ENCODE assay signal across 15 cellular contexts in the genomic region with DNA sequence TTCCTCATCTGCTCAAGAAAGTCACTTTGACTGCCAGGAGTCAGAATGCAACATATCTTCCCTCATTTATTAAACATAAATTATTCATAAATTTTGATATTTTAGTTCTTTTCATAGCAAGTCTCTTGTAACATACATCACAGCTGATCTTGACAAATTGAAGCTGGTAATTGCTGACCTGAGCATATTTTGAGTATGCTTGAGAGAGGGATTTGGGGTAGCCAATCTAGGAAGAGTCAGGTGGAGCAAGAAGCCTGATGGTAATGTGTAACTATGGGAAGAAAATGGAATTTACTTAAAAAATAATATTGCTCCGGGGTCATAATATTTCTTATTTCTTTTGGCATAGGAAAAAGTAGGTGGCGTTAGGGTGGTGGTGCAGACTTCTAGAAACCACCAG. TPM values are rescaled to one million over a fixed set of nuclear protein-coding genes. Genes with fewer than 3 reads are reported as not detected.
DNase-seq lines count a peak whose midpoint lies in the region; ATAC-seq, FAIRE-seq and TF ChIP-seq lines count a peak whose summit lies in the region.
"Had no signal": no experiment of that assay in that cellular context is flagged by ENCODE, and none has a peak within 500 bp of the region (broad histone marks: within the 10 kb centered on the region; RNA-seq: fewer than 3 reads in every experiment).

No MANE protein-coding gene starts in this region.

- peak overlapping the region; percentile 26; the same call in 1 of the 2 replicates for H2BK120ac ChIP-seq in IMR-90 (ENCODE audit: low read depth, low read length)
- no peak overlapping the region for H2BK120ac ChIP-seq in H1 (replicated peaks; ENCODE audit: low read depth, low read length)

- H4K5ac ChIP-seq in IMR-90 (ENCODE audit: low read depth, low read length) (peak overlapping the region; percentile 54; the same call in 1 of the 2 replicates), H1 (ENCODE audit: insufficient read length, low read depth, low read length) (no peak overlapping the region)

- no peaks in the 10 kb centered on the region for H3K23me2 ChIP-seq in H1 (ENCODE audit: low read depth, low read length)

- intact Hi-C loops in IMR-90 (cut with micrococcal nuclease): no loop called here
- intact Hi-C loops in transverse colon (cut with DNase I; ENCODE audit: low total_unique reads): no loop called here
- intact Hi-C loops in PC-9 (cut with micrococcal nuclease; ENCODE audit: unreplicated experiment): no loop called here

- no peak overlapping the region for H3K4me2 ChIP-seq in IMR-90 (ENCODE audit: low read depth, low read length)
- no peak overlapping the region for H3K4me2 ChIP-seq in H1 (ENCODE audit: insufficient read depth in 1 of 2, low read depth in 2 of 2, low read length in 2 of 2)
- H3K4me2 ChIP-seq in PC-9: no peak overlapping the region

- H3K18ac ChIP-seq in IMR-90 (ENCODE audit: low read depth, low read length) (peak overlapping the region; percentile 57; the same call in 1 of the 2 replicates), H1 (ENCODE audit: extremely low read depth, low read length) (no peak overlapping the region)

- no peaks in the 10 kb centered on the region for H3K79me2 ChIP-seq in H1 (ENCODE audit: control insufficient read depth in 1 of 2, insufficient read depth in 2 of 2, low read length in 2 of 2)
- H3K79me2 ChIP-seq in PC-9 (ENCODE audit: low read depth): no peaks in the 10 kb centered on the region

- peak overlapping the region; percentile 28; the same call in 1 of the 2 replicates for H3K4ac ChIP-seq in IMR-90 (ENCODE audit: low read depth, low read length)
- no peak overlapping the region for H3K4ac ChIP-seq in H1 (replicated peaks; ENCODE audit: insufficient read length, low read depth, low read length)

- no peak for ATAC-seq in IMR-90 (ENCODE audit: low read depth)

- H3K23ac ChIP-seq in IMR-90 (ENCODE audit: low read depth, low read length) (0 out of 2 replicates have a peak overlapping the region, but pooled peaks have one; percentile 3), H1 (ENCODE audit: insufficient read length) (no peak overlapping the region)

- H3K9ac ChIP-seq in IMR-90 (ENCODE audit: low read depth, low read length): no peak overlapping the region
- no peak overlapping the region for H3K9ac ChIP-seq in H1 (replicated peaks in 1 of 4; ENCODE audit: extremely low read depth in 1 of 4, low read depth in 3 of 4, low read length in 3 of 4)
- H3K9ac ChIP-seq in rectal smooth muscle tissue (ENCODE audit: low read length): no peak overlapping the region

- no peak for FAIRE-seq in H1 (lab: Jason Lieb, UNC)

- DNase-seq in IMR-90 (no peak), H1 (ENCODE audit: low read depth in 1 of 2, low spot score in 2 of 2) (no peak), transverse colon (no peak), activated gamma-delta T cell (lab: John Stamatoyannopoulos, UW) (no peak), PC-9 (no peak), COLO668 (lab: John Stamatoyannopoulos, UW; ENCODE audit: unreplicated experiment) (no peak), SW480 (ENCODE audit: low spot score) (no peak)
- DNase-seq: Calu3; CD4-positive, CD25-positive, alpha-beta regulatory T cell; DMS79; NCI-H1417; NCI-H187 treated with DMSO at 0.1 percent for 48 hours; NCI-H446 treated with DMSO at 0.1 percent for 48 hours had no signal

- TF ChIP-seq RAD21 in IMR-90 (IDR thresholded peaks at IDR 0.05; ENCODE audit: low read length) (no peak), H1 (IDR thresholded peaks at IDR 0.05 in 1 of 2, conservative IDR thresholded peaks at IDR 0.05 in 1 of 2; ENCODE audit: low read depth in 2 of 2, low read length in 2 of 2) (no peak)

- TF ChIP-seq POLR2A in IMR-90 (IDR thresholded peaks at IDR 0.05; ENCODE audit: low read depth, low read length) (no peak), H1 (IDR thresholded peaks at IDR 0.05; ENCODE audit: control extremely low read depth in 1 of 2, low read depth in 2 of 2, low read length in 2 of 2) (no peak), transverse colon (IDR thresholded peaks at IDR 0.05) (no peak)

- H2AFZ ChIP-seq in IMR-90 (replicated peaks; ENCODE audit: low read length, poor library complexity) (no peak overlapping the region), H1 (ENCODE audit: low read length) (no peak overlapping the region), PC-9 (no peak overlapping the region)

- H3K79me1 ChIP-seq in IMR-90 (ENCODE audit: low read depth in 1 of 2, low read length in 2 of 2) (peaks cover 30 to 64% of the 10 kb centered on the region in 2 experiments), H1 (ENCODE audit: low read depth, low read length) (no peaks in the 10 kb centered on the region)

- peaks cover 13% of the 10 kb centered on the region for H3K9me1 ChIP-seq in IMR-90 (ENCODE audit: insufficient read depth, low read length)

- H3K9me3 ChIP-seq in IMR-90 (ENCODE audit: control insufficient read depth, insufficient read depth, low read length): no peaks in the 10 kb centered on the region
- no peaks in the 10 kb centered on the region for H3K9me3 ChIP-seq in H1 (ENCODE audit: insufficient read depth in 2 of 2, low read depth in 1 of 2, low read length in 1 of 2)
- no peaks in the 10 kb centered on the region for H3K9me3 ChIP-seq in transverse colon
- H3K9me3 ChIP-seq in PC-9 (ENCODE audit: insufficient read depth, low read depth): no peaks in the 10 kb centered on the region; the same call in 1 of the 2 replicates
- H3K9me3 ChIP-seq: HAP-1 had no signal

- H3K9me2 ChIP-seq in PC-9 (ENCODE audit: insufficient read depth): no peaks in the 10 kb centered on the region

- no peak overlapping the region for H3K27ac ChIP-seq in IMR-90 (ENCODE audit: insufficient read depth, low read length)
- H3K27ac ChIP-seq in H1 (ENCODE audit: low read depth, low read length): no peak overlapping the region
- H3K27ac ChIP-seq in rectal smooth muscle tissue (ENCODE audit: low read depth, low read length): peak overlapping the region; percentile 11
- peak overlapping the region; percentile 54 to 89 (median 61) for H3K27ac ChIP-seq in transverse colon
- no peak overlapping the region for H3K27ac ChIP-seq in PC-9

- peaks cover 16% of the 10 kb centered on the region for H3K4me1 ChIP-seq in IMR-90 (ENCODE audit: control insufficient read depth, insufficient read depth, low read length)
- H3K4me1 ChIP-seq in H1 (replicated peaks in 1 of 4; ENCODE audit: control insufficient read depth in 3 of 4, insufficient read depth in 4 of 4, low read length in 3 of 4): no peaks in the 10 kb centered on the region
- peaks cover 46% of the 10 kb centered on the region for H3K4me1 ChIP-seq in rectal smooth muscle tissue (ENCODE audit: control insufficient read depth, insufficient read depth, low read length)
- H3K4me1 ChIP-seq in transverse colon: peaks cover 0 to 39% (median 15%) of the 10 kb centered on the region in 4 donors
- H3K4me1 ChIP-seq in PC-9 (replicated peaks; ENCODE audit: insufficient read depth): 0 out of 2 replicates have a peak, but pooled peaks cover 5% of the 10 kb centered on the region
- H3K4me1 ChIP-seq: HAP-1 had no signal

- peak overlapping the region; percentile 31; the same call in 1 of the 2 replicates for H2AK5ac ChIP-seq in IMR-90 (ENCODE audit: low read depth, low read length)
- H2AK5ac ChIP-seq in H1 (ENCODE audit: low read depth, low read length): no peak overlapping the region

- no peak overlapping the region for H3K4me3 ChIP-seq in IMR-90 (ENCODE audit: insufficient read depth, low read depth, low read length)
- H3K4me3 ChIP-seq in H1 (ENCODE audit: extremely low read depth in 1 of 4, insufficient read depth in 2 of 4, low read depth in 3 of 4, low read length in 4 of 4): no peak overlapping the region
- no peak overlapping the region for H3K4me3 ChIP-seq in rectal smooth muscle tissue (ENCODE audit: low read length)
- no peak overlapping the region for H3K4me3 ChIP-seq in transverse colon
- no peak overlapping the region for H3K4me3 ChIP-seq in PC-9
- H3K4me3 ChIP-seq: HAP-1 had no signal

- H4K91ac ChIP-seq in IMR-90 (ENCODE audit: insufficient read depth, low read depth, low read length) (no peak overlapping the region), H1 (replicated peaks; ENCODE audit: insufficient read length, low read length) (no peak overlapping the region)

- H4K8ac ChIP-seq in IMR-90 (ENCODE audit: low read depth in 2 of 2, low read length in 2 of 2) (peak overlapping the region in 1 of 2 experiments; percentile 69; a peak in 2 of 4 replicates), H1 (ENCODE audit: extremely low read depth, insufficient read depth, low read length) (no peak overlapping the region)

- CTCF ChIA-PET in IMR-90 (lab: Yijun Ruan, JAX): interaction anchor here (0.6 to 1.3 kb wide), 5 partner anchors 10 to 38 kb away, joined by 3 to 5 read pairs (median 3); a partner anchor contains a TSS
- CTCF ChIA-PET in H1 (lab: Charles Lee; ENCODE audit: partially characterized antibody): interaction anchor here (1.2 to 3.3 kb wide), 3 partner anchors 14 to 98 kb away, joined by 4 to 16 read pairs (median 4); a partner anchor contains a TSS
- CTCF ChIA-PET in PC-9 (lab: Charles Lee): no interaction called here

- H3K14ac ChIP-seq in IMR-90 (replicated peaks; ENCODE audit: low read depth, low read length): peak overlapping the region; percentile 20
- no peak overlapping the region for H3K14ac ChIP-seq in H1 (ENCODE audit: insufficient read length)

- dilution Hi-C loops in IMR-90 (cut with HindIII; ENCODE audit: low sequenced_read_pairs, unreplicated experiment): no loop called here

- no peak overlapping the region for H2AK9ac ChIP-seq in IMR-90 (replicated peaks; ENCODE audit: low read depth, low read length, poor library complexity)

- BruUV-seq in IMR-90 (replicated peaks; lab: Mats Ljungman, UMichigan) (no TSS peak), PC-9 (replicated peaks; lab: Mats Ljungman, UMichigan) (no TSS peak)

- POLR2A ChIA-PET in IMR-90 (lab: Charles Lee; ENCODE audit: unreplicated experiment): no interaction called here
- POLR2A ChIA-PET in H1 (lab: Charles Lee; ENCODE audit: partially characterized antibody): no interaction called here
- POLR2A ChIA-PET in PC-9 (lab: Charles Lee; ENCODE audit: unreplicated experiment): no interaction called here

- in situ Hi-C loops in IMR-90 (cut with MboI; ENCODE audit: low sequenced_read_pairs) (no loop called here), transverse colon (cut with MboI; ENCODE audit: low pct_ligation_motif_present in 1 of 4, low pct_unique_long_range_greater_than_20kb in 1 of 4, low sequenced_read_pairs in 3 of 4) (no loop called here)

- WGBS in IMR-90 (ENCODE audit: extremely low coverage in 2 of 2, insufficient read length in 1 of 2), 2 experiments: no CpG with 5 or more reads among the region's 2 CpGs
- 91% methylated on average over 2 of the region's 2 CpGs; no CpG with 5 or more reads in 1 of the 2 experiments for WGBS in H1 (ENCODE audit: extremely low coverage in 1 of 2, insufficient coverage in 1 of 2, insufficient read length in 1 of 2, insufficient replicate concordance in 2 of 2, low coverage in 1 of 2, low lambda C conversion rate in 2 of 2, missing lambda C conversion rate in 1 of 2), 2 experiments
- 93% methylated on average over 2 of the region's 2 CpGs for WGBS in transverse colon (ENCODE audit: low coverage in 1 of 2), 2 donors

- H4K20me1 ChIP-seq in IMR-90 (ENCODE audit: insufficient read depth, low read length): peaks cover 3% of the 10 kb centered on the region; the same call in 1 of the 2 replicates
- H4K20me1 ChIP-seq in H1 (replicated peaks in 1 of 2; ENCODE audit: control insufficient read depth in 1 of 2, insufficient read depth in 2 of 2, low read length in 2 of 2): no peaks in the 10 kb centered on the region
- no peaks in the 10 kb centered on the region for H4K20me1 ChIP-seq in PC-9 (ENCODE audit: insufficient read depth)

- peak overlapping the region; percentile 60; the same call in 1 of the 3 replicates for H2BK15ac ChIP-seq in IMR-90 (ENCODE audit: low read depth, low read length)
- no peak overlapping the region for H2BK15ac ChIP-seq in H1 (ENCODE audit: low read length)

- TF ChIP-seq EP300 in H1 (IDR thresholded peaks at IDR 0.05; ENCODE audit: borderline replicate concordance in 1 of 2, low read depth in 2 of 2, low read length in 2 of 2): no peak
- TF ChIP-seq EP300 in transverse colon (IDR thresholded peaks at IDR 0.05; ENCODE audit: low read depth): no peak

- no peaks in the 10 kb centered on the region for H3K27me3 ChIP-seq in IMR-90 (ENCODE audit: control insufficient read depth, insufficient read depth, low read length)
- H3K27me3 ChIP-seq in H1 (replicated peaks in 1 of 4; ENCODE audit: control insufficient read depth in 3 of 4, extremely low read depth in 1 of 4, insufficient read depth in 3 of 4, low read length in 3 of 4): no peaks in the 10 kb centered on the region
- no peaks in the 10 kb centered on the region for H3K27me3 ChIP-seq in rectal smooth muscle tissue (ENCODE audit: control insufficient read depth, insufficient read depth, low read length)
- H3K27me3 ChIP-seq in transverse colon: no peaks in the 10 kb centered on the region
- H3K27me3 ChIP-seq in PC-9 (ENCODE audit: insufficient read depth, low read depth): no peaks in the 10 kb centered on the region

- no peak overlapping the region for H2BK12ac ChIP-seq in H1 (ENCODE audit: low read depth, low read length)

- TF ChIP-seq CTCF in IMR-90 (conservative IDR thresholded peaks at IDR 0.05; ENCODE audit: low read depth, low read length) (no peak), H1 (IDR thresholded peaks at IDR 0.05; ENCODE audit: control extremely low read depth in 1 of 3, insufficient read depth in 1 of 3, low read depth in 1 of 3, low read length in 3 of 3) (no peak), transverse colon (IDR thresholded peaks at IDR 0.05) (no peak), PC-9 (conservative IDR thresholded peaks at IDR 0.05) (no peak)

- no peak overlapping the region for H3K56ac ChIP-seq in IMR-90 (ENCODE audit: extremely low read depth, insufficient read depth, low read length)
- no peak overlapping the region for H3K56ac ChIP-seq in H1 (replicated peaks; ENCODE audit: insufficient read length, low read depth, low read length)

- H2BK5ac ChIP-seq in IMR-90 (ENCODE audit: low read depth, low read length, poor library complexity, severe bottlenecking) (peak overlapping the region; percentile 91), H1 (ENCODE audit: low read depth, low read length) (no peak overlapping the region)

- H3K36me3 ChIP-seq in IMR-90 (ENCODE audit: control insufficient read depth, insufficient read depth, low read length): no peaks in the 10 kb centered on the region
- no peaks in the 10 kb centered on the region for H3K36me3 ChIP-seq in H1 (ENCODE audit: control insufficient read depth in 2 of 4, insufficient read depth in 4 of 4, low read length in 3 of 4)
- no peaks in the 10 kb centered on the region for H3K36me3 ChIP-seq in rectal smooth muscle tissue (ENCODE audit: control insufficient read depth, insufficient read depth, low read length)
- no peaks in the 10 kb centered on the region for H3K36me3 ChIP-seq in transverse colon
- H3K36me3 ChIP-seq in PC-9 (ENCODE audit: low read depth): no peaks in the 10 kb centered on the region
- H3K36me3 ChIP-seq: HAP-1 had no signal

- H2BK20ac ChIP-seq in IMR-90 (ENCODE audit: low read depth, low read length) (peak overlapping the region; percentile 62; the same call in 1 of the 2 replicates), H1 (ENCODE audit: low read length) (no peak overlapping the region)

- peaks cover 4% of the 10 kb centered on the region; the same call in 1 of the 2 replicates for H3F3A ChIP-seq in PC-9 (ENCODE audit: insufficient read depth, low read depth)

RNA-seq across cellular contexts. Expression of a gene that starts 12.7 kb away (rescaled TPM):
- 96.8 and 102 TPM in 2 replicates for total RNA-seq in IMR-90 (2012; rRNA removed)
- 28.7 and 31.2 TPM in 2 replicates for polyA plus RNA-seq in IMR-90 (2012; rRNA removed)
- polyA plus RNA-seq in IMR-90 (2012; cell fraction: cytosol; rRNA removed): 11.9 and 18.5 TPM in 2 replicates
- polyA plus RNA-seq in IMR-90 (2012; cell fraction: nucleus; rRNA removed; ENCODE audit: low replicate concordance): 9.1 and 28.6 TPM in 2 replicates
- total RNA-seq in H1 (2021; fragmentation: NEBNext Ultra II Directional; extraction: Animal tissue kit (Norgen Biotek cat#: 25700)): 0.25 and 0.39 TPM in 2 replicates
- 0.08 and 0.22 TPM in 2 replicates for polyA plus RNA-seq in H1 (2011; rRNA removed)
- polyA plus RNA-seq in H1 (2011; cell fraction: cytosol; rRNA removed): 0.06 TPM
- polyA plus RNA-seq in H1 (2011; cell fraction: nucleus; rRNA removed): 0.21 TPM
- 0.05 to 0.23 TPM (median 0.17 TPM) in 4 replicates for polyA plus RNA-seq in H1 (2012, experiment 1 of 2)
- not detected for polyA plus RNA-seq in H1 (2012, experiment 2 of 2)
- 0.22 TPM for polyA plus RNA-seq in H1 (2013, experiment 1 of 2)
- polyA plus RNA-seq in H1 (2013, experiment 2 of 2): 0.18 TPM
- polyA minus RNA-seq in H1 (2011; rRNA and poly(A)+ RNA removed): 0.51 and 1.0 TPM in 2 replicates
- polyA minus RNA-seq in H1 (2011; cell fraction: cytosol; rRNA and poly(A)+ RNA removed): not detected
- polyA minus RNA-seq in H1 (2011; cell fraction: nucleus; rRNA and poly(A)+ RNA removed): 1.1 TPM
- total RNA-seq in transverse colon: 10 to 100 TPM in 3 of 4 donors, 1 to 10 TPM in 1; 4.4 to 20.2 (median 14.0) TPM
- 1.2 and 2.4 TPM in 2 replicates for total RNA-seq in PC-9 (2021)

RNA-seq across cellular contexts. Expression of a gene that starts 50.7 kb away (rescaled TPM):
- total RNA-seq in IMR-90 (2012; rRNA removed) (11.3 and 14.4 TPM in 2 replicates), transverse colon (10 to 100 TPM in 3 of 4 donors, 1 to 10 TPM in 1; 1.5 to 23.6 (median 16.2) TPM), PC-9 (2021) (10.9 and 16.4 TPM in 2 replicates)
- polyA plus RNA-seq in IMR-90 (2012; rRNA removed) (6.8 and 7.2 TPM in 2 replicates), H1 (2011; rRNA removed) (3.1 and 6.0 TPM in 2 replicates)
- 0.82 and 1.1 TPM in 2 replicates for polyA plus RNA-seq in IMR-90 (2012; cell fraction: cytosol; rRNA removed)
- polyA plus RNA-seq in IMR-90 (2012; cell fraction: nucleus; rRNA removed; ENCODE audit: low replicate concordance): 1.3 and 13.2 TPM in 2 replicates
- 13.9 and 17.7 TPM in 2 replicates for total RNA-seq in H1 (2021; fragmentation: NEBNext Ultra II Directional; extraction: Animal tissue kit (Norgen Biotek cat#: 25700))
- 8.7 TPM for polyA plus RNA-seq in H1 (2011; cell fraction: cytosol; rRNA removed)
- 2.1 TPM for polyA plus RNA-seq in H1 (2011; cell fraction: nucleus; rRNA removed)
- 9.1 to 12.2 TPM (median 10.7 TPM) in 4 replicates for polyA plus RNA-seq in H1 (2012, experiment 1 of 2)
- polyA plus RNA-seq in H1 (2012, experiment 2 of 2): 1.2 TPM
- polyA plus RNA-seq in H1 (2013, experiment 1 of 2): 14.9 TPM
- polyA plus RNA-seq in H1 (2013, experiment 2 of 2): 14.5 TPM
- 7.7 and 10.5 TPM in 2 replicates for polyA minus RNA-seq in H1 (2011; rRNA and poly(A)+ RNA removed)
- 5.9 TPM for polyA minus RNA-seq in H1 (2011; cell fraction: cytosol; rRNA and poly(A)+ RNA removed)
- polyA minus RNA-seq in H1 (2011; cell fraction: nucleus; rRNA and poly(A)+ RNA removed): 16.4 TPM

Comparison
In these comparisons a context has a peak if more than half of its experiments do, and no peak if none do; other contexts are left out.
1. H3K27ac ChIP-seq: peak in rectal smooth muscle tissue (single experiment) and transverse colon (4 of 4); none in IMR-90 (single experiment), H1 (single experiment) and PC-9 (single experiment).